Comparison of ENCODE assay signal across 20 cellular contexts in genomic region chr1:43036932-43037331, GRCh38.
"Had no signal": no experiment of that assay in that cellular context is flagged by ENCODE, and none has a peak within 500 bp of the region (broad histone marks: within the 10 kb centered on the region; RNA-seq: fewer than 3 reads in every experiment).

No MANE protein-coding gene starts in this region.

- H3K27me3 Mint-ChIP-seq: activated naive CD8-positive, alpha-beta T cell; memory B cell had no signal

- H3K27ac Mint-ChIP-seq: activated naive CD8-positive, alpha-beta T cell; memory B cell; nephron progenitor cell had no signal

- H3K9me3 ChIP-seq: breast epithelium, esophagus squamous epithelium, left ventricle myocardium inferior, ovary, stomach, thoracic aorta, uterus had no signal

- DNase-seq: activated CD4-positive, alpha-beta T cell treated with anti-CD3 and anti-CD28 coated beads for 48 hours; activated effector memory CD4-positive, alpha-beta T cell treated with Interleukin-2 at 50 U/mL for 16 hours; activated T-cell treated with anti-CD3 and anti-CD28 coated beads, Interleukin-2, amount 50 U/mL, for 1 hour; anterior cingulate cortex; dorsolateral prefrontal cortex; esophagus squamous epithelium; left ventricle myocardium inferior; nephron progenitor cell; ovary; stimulated activated CD4-positive, alpha-beta T cell treated with anti-CD3 and anti-CD28 coated beads, Interleukin-4, amount 100 ng/mL, for 24 hours; stomach; T1000; uterus; WERI-Rb-1 had no signal

- H3K4me3 Mint-ChIP-seq: activated naive CD8-positive, alpha-beta T cell; memory B cell; nephron progenitor cell had no signal

- H3K36me3 Mint-ChIP-seq: activated naive CD8-positive, alpha-beta T cell; memory B cell had no signal

- FAIRE-seq: endometrium, keratinocyte had no signal

- H3K9me3 Mint-ChIP-seq: memory B cell, nephron progenitor cell had no signal

- H3K27ac ChIP-seq: breast epithelium, esophagus squamous epithelium, left ventricle myocardium inferior, ovary, stomach, thoracic aorta, uterus, WERI-Rb-1 had no signal

- H3K4me1 ChIP-seq: breast epithelium, uterus had no signal

- H3K36me3 ChIP-seq: breast epithelium, esophagus squamous epithelium, left ventricle myocardium inferior, ovary, stomach, thoracic aorta, uterus, WERI-Rb-1 had no signal

- H3K4me3 ChIP-seq: breast epithelium, dorsolateral prefrontal cortex, esophagus squamous epithelium, left ventricle myocardium inferior, ovary, stomach, thoracic aorta, uterus had no signal
